1 cellular context compared by ENCODE assay signal in the genomic region with DNA sequence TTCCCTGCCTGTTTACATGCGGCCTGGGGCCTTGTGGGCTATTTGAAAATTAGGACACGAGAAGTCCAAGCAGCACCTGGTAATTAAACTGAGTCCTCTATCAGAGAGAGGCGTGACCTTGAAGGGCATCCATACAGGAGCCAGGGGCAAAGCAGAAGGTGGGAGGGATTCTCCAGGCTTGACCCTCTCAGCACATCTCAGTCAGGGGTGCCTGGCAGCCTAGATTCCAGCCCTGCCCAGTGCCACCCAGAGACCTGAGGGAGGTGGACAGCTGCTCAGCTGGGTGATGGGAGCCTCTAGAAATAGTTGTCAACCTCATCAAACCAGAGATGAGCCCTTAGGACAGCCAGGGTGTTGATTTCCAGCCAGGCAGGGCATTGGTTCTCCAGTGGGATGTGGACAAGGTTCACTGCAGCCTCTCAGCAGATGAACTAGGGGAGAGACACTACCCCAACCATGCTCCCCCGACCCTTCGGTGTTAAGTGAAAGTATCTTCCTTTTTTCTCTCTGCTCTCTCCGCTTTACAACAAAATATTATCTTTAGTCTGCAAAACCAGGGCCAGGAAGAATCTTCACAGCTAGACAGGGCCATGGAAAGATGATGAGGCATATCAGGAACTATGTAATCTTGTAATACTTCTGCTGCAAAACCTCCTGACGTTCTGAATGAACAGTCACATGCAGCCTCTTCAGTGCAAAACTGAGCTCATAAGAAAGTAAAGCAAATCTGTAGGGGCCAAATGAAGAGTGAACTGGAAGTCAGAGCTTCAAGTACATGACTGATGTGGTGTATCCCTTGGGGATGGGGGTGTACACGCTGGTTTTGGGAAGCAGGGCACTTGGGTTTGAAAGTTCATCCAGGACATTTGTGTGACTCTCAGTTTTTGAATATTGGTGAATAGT.
TF ChIP-seq lines count a peak whose summit lies in the region.

No MANE protein-coding gene starts in this region.

TF ChIP-seq in HepG2, 621 proteins besides CTCF, POLR2A, EP300 and RAD21 (continued from another document):
- TF ChIP-seq, protein P1, sequence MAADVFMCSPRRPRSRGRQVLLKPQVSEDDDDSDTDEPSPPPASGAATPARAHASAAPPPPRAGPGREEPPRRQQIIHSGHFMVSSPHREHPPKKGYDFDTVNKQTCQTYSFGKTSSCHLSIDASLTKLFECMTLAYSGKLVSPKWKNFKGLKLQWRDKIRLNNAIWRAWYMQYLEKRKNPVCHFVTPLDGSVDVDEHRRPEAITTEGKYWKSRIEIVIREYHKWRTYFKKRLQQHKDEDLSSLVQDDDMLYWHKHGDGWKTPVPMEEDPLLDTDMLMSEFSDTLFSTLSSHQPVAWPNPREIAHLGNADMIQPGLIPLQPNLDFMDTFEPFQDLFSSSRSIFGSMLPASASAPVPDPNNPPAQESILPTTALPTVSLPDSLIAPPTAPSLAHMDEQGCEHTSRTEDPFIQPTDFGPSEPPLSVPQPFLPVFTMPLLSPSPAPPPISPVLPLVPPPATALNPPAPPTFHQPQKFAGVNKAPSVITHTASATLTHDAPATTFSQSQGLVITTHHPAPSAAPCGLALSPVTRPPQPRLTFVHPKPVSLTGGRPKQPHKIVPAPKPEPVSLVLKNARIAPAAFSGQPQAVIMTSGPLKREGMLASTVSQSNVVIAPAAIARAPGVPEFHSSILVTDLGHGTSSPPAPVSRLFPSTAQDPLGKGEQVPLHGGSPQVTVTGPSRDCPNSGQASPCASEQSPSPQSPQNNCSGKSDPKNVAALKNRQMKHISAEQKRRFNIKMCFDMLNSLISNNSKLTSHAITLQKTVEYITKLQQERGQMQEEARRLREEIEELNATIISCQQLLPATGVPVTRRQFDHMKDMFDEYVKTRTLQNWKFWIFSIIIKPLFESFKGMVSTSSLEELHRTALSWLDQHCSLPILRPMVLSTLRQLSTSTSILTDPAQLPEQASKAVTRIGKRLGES (CRISPR knock-in tag; IDR thresholded peaks at IDR 0.05; ENCODE audit: borderline replicate concordance) = no peak
- TF ChIP-seq LCORL (IDR thresholded peaks at IDR 0.05) = no peak
- no peak for TF ChIP-seq LCORL (CRISPR knock-in tag; IDR thresholded peaks at IDR 0.05)
- TF ChIP-seq ZNF530 (CRISPR knock-in tag; IDR thresholded peaks at IDR 0.05; ENCODE audit: low read depth) = no peak
